In genomic region chr18:72993245-72993644, GRCh38 we compare ENCODE assay signal across 17 cellular contexts.
DNase-seq lines count a peak whose midpoint lies in the region; TF ChIP-seq lines count a peak whose summit lies in the region.
"Had no signal": no experiment of that assay in that cellular context is flagged by ENCODE, and none has a peak within 500 bp of the region (broad histone marks: within the 10 kb centered on the region; RNA-seq: fewer than 3 reads in every experiment).

No MANE protein-coding gene starts in this region.

- H3K4me1 ChIP-seq in MM.1S (ENCODE audit: low read length): no peaks in the 10 kb centered on the region
- H3K4me1 ChIP-seq: Caco-2, HAP-1 had no signal

- no peaks in the 10 kb centered on the region for H3K79me2 ChIP-seq in MM.1S (ENCODE audit: low read length)

- H3F3A ChIP-seq in MM.1S (ENCODE audit: insufficient read depth, low read length): no peaks in the 10 kb centered on the region

- no peaks in the 10 kb centered on the region for H4K20me1 ChIP-seq in MM.1S (ENCODE audit: insufficient read depth, low read length)

- DNase-seq in LNCaP clone FGC (ENCODE audit: low read depth) (peak; percentile 98), left kidney (ENCODE audit: low read depth, low spot score) (peak; percentile 77), ureter (ENCODE audit: low spot score) (no peak), MM.1S (no peak), HT-29 (ENCODE audit: low spot score) (no peak), G401 (ENCODE audit: low spot score) (no peak)
- DNase-seq: C1 segment of cervical spinal cord; Caco-2; CD4-positive, CD25-positive, alpha-beta regulatory T cell; CD8-positive, alpha-beta T cell; DMS153; DMS79 treated with DMSO at 0.1 percent for 48 hours; GOT3; HFFc6 had no signal

- H3K27ac ChIP-seq in C4-2B (peak overlapping the region; percentile 98), VCaP (peak overlapping the region; percentile 91), MM.1S (ENCODE audit: low read length) (no peak overlapping the region)

- TF ChIP-seq CTCF in C4-2B (conservative IDR thresholded peaks at IDR 0.05): no peak
- no peak for TF ChIP-seq CTCF in LNCaP clone FGC (IDR thresholded peaks at IDR 0.05; ENCODE audit: control insufficient read depth, extremely low read depth, insufficient read depth)
- no peak for TF ChIP-seq CTCF in VCaP (conservative IDR thresholded peaks at IDR 0.05)
- TF ChIP-seq CTCF in MM.1S (IDR thresholded peaks at IDR 0.05; ENCODE audit: low read length): no peak

- no peak overlapping the region for H3K4me2 ChIP-seq in MM.1S (ENCODE audit: low read depth, low read length)

- H3K9me3 ChIP-seq in MM.1S (replicated peaks; ENCODE audit: insufficient read depth, low read length): no peaks in the 10 kb centered on the region
- H3K9me3 ChIP-seq: Caco-2, HAP-1 had no signal

- no peaks in the 10 kb centered on the region for H3K36me3 ChIP-seq in MM.1S (replicated peaks; ENCODE audit: insufficient read depth, low read length)
- H3K36me3 ChIP-seq: HAP-1 had no signal

- no peak overlapping the region for H3K9ac ChIP-seq in MM.1S (ENCODE audit: low read length)

- no peaks in the 10 kb centered on the region for H3K9me2 ChIP-seq in MM.1S (replicated peaks; ENCODE audit: insufficient read depth, low read length)

- H3K4me3 ChIP-seq in LNCaP clone FGC (ENCODE audit: low read depth, low read length) (peak overlapping the region; percentile 4), MM.1S (ENCODE audit: low read length) (no peak overlapping the region)
- H3K4me3 ChIP-seq: HAP-1 had no signal

- H2AFZ ChIP-seq in MM.1S (ENCODE audit: low read length): no peak overlapping the region

- in situ Hi-C loops in G401 (cut with HindIII; ENCODE audit: low sequenced_read_pairs): no loop called here

- peaks cover 5% of the 10 kb centered on the region; the same call in 1 of the 2 replicates for H3K27me3 ChIP-seq in MM.1S (replicated peaks; ENCODE audit: insufficient read depth, low read length)

Comparison
In these comparisons a context has a peak if more than half of its experiments do, and no peak if none do; other contexts are left out.
1. DNase-seq: peak in LNCaP clone FGC (single experiment) and left kidney (single experiment); none in ureter (single experiment), MM.1S (single experiment), HT-29 (single experiment) and G401 (single experiment).